Comparison of ENCODE assay signal across 8 cellular contexts in genomic region chr15:41827290-41827879, GRCh38. TPM values are rescaled to one million over a fixed set of nuclear protein-coding genes. Genes with fewer than 3 reads are reported as not detected.
DNase-seq lines count a peak whose midpoint lies in the region; ATAC-seq, FAIRE-seq and TF ChIP-seq lines count a peak whose summit lies in the region.

No MANE protein-coding gene starts in this region.

- DNase-seq in NB4 (ENCODE audit: low read depth), result no peak
- DNase-seq in astrocyte (ENCODE audit: low read depth), result no peak
- no peak for DNase-seq in immature natural killer cell
- peak in 1 of 2 donors; percentile 17 for DNase-seq in stimulated activated effector memory CD8-positive, alpha-beta T cell treated with anti-CD3 and anti-CD28 coated beads, Interleukin-12 subunit alpha, Interleukin-12 subunit beta, amount 100 ng/mL, for 72 hours (ENCODE audit: low spot score in 2 of 2)
- no peak for DNase-seq in ACHN
- no peak for DNase-seq in GM19238 (ENCODE audit: insufficient read length, low spot score)

- H3K27me3 ChIP-seq in astrocyte (ENCODE audit: insufficient read depth, low read length), result no peaks in the 10 kb centered on the region

- H2AFZ ChIP-seq in astrocyte (ENCODE audit: low read depth, low read length), result peak overlapping the region; percentile 39

- no peak for FAIRE-seq in astrocyte (lab: Jason Lieb, UNC)

- ATAC-seq in GM19351 (IDR thresholded peaks at IDR 0.05; ENCODE audit: unreplicated experiment) (peak; percentile 7), HG03039 (IDR thresholded peaks at IDR 0.05; ENCODE audit: unreplicated experiment) (no peak)
- peak; percentile 2 for ATAC-seq in stimulated activated effector memory CD8-positive, alpha-beta T cell treated with anti-CD3 and anti-CD28 coated beads, Interleukin-12 subunit alpha, Interleukin-12 subunit beta, amount 100 ng/mL, for 72 hours

- peaks cover 6% of the 10 kb centered on the region for H3K79me2 ChIP-seq in astrocyte (ENCODE audit: insufficient read depth, low read length)

- H3K4me1 Mint-ChIP-seq in astrocyte (ENCODE audit: low read depth, unreplicated experiment) (peaks cover 4% of the 10 kb centered on the region), immature natural killer cell (peaks cover 30 to 33% of the 10 kb centered on the region in 2 donors)
- H3K4me1 Mint-ChIP-seq in stimulated activated effector memory CD8-positive, alpha-beta T cell treated with anti-CD3 and anti-CD28 coated beads, Interleukin-12 subunit alpha, Interleukin-12 subunit beta, amount 100 ng/mL, for 72 hours, result peaks cover 53% of the 10 kb centered on the region

- TF ChIP-seq POLR2A in NB4 (IDR thresholded peaks at IDR 0.05; ENCODE audit: extremely low read depth, insufficient read length), result no peak

- peaks cover 10% of the 10 kb centered on the region for H3K36me3 ChIP-seq in astrocyte (ENCODE audit: insufficient read depth, low read length)

- H3K4me3 ChIP-seq in NB4 (ENCODE audit: low read depth, low read length) (peak overlapping the region; percentile 51), astrocyte (ENCODE audit: insufficient read depth, low read depth, low read length) (peak overlapping the region; percentile 58)

- H3K27ac ChIP-seq in astrocyte (ENCODE audit: low read depth, low read length), result no peak overlapping the region

- peak overlapping the region; percentile 88 for H3K4me3 Mint-ChIP-seq in astrocyte (ENCODE audit: unreplicated experiment)
- peak overlapping the region; percentile 84 to 96 (median 90) for H3K4me3 Mint-ChIP-seq in immature natural killer cell
- peak overlapping the region; percentile 77 for H3K4me3 Mint-ChIP-seq in stimulated activated effector memory CD8-positive, alpha-beta T cell treated with anti-CD3 and anti-CD28 coated beads, Interleukin-12 subunit alpha, Interleukin-12 subunit beta, amount 100 ng/mL, for 72 hours

- peaks cover 14% of the 10 kb centered on the region for H3K4me1 ChIP-seq in astrocyte (ENCODE audit: insufficient read depth, low read length)

- H3K27me3 Mint-ChIP-seq in astrocyte (ENCODE audit: low read depth, unreplicated experiment) (no peaks in the 10 kb centered on the region), immature natural killer cell (ENCODE audit: low read depth in 3 of 3) (peaks cover 0 to 14% (median 5%) of the 10 kb centered on the region in 3 donors)

- in situ Hi-C loops in ACHN (cut with HindIII; ENCODE audit: low pct_ligation_motif_present, low pct_unique_long_range_greater_than_20kb, low sequenced_read_pairs), result no loop called here

- H3K9me3 Mint-ChIP-seq in astrocyte (ENCODE audit: unreplicated experiment) (no peaks in the 10 kb centered on the region), immature natural killer cell (no peaks in the 10 kb centered on the region)
- no peaks in the 10 kb centered on the region for H3K9me3 Mint-ChIP-seq in stimulated activated effector memory CD8-positive, alpha-beta T cell treated with anti-CD3 and anti-CD28 coated beads, Interleukin-12 subunit alpha, Interleukin-12 subunit beta, amount 100 ng/mL, for 72 hours

- H3K4me2 ChIP-seq in astrocyte (ENCODE audit: low read length), result peak overlapping the region; percentile 84

- no peak for TF ChIP-seq CTCF in NB4 (IDR thresholded peaks at IDR 0.05; ENCODE audit: low read depth, low read length)
- no peak for TF ChIP-seq CTCF in astrocyte (IDR thresholded peaks at IDR 0.05; ENCODE audit: insufficient read depth, low read depth, low read length)

- H3K36me3 Mint-ChIP-seq in astrocyte (ENCODE audit: low read depth, unreplicated experiment) (peaks cover 12% of the 10 kb centered on the region), immature natural killer cell (peaks cover 0 to 3% (median 3%) of the 10 kb centered on the region in 3 donors)
- peaks cover 31% of the 10 kb centered on the region for H3K36me3 Mint-ChIP-seq in stimulated activated effector memory CD8-positive, alpha-beta T cell treated with anti-CD3 and anti-CD28 coated beads, Interleukin-12 subunit alpha, Interleukin-12 subunit beta, amount 100 ng/mL, for 72 hours

- no peaks in the 10 kb centered on the region for H3K9me3 ChIP-seq in astrocyte (ENCODE audit: insufficient read depth, low read depth, low read length)

- peak overlapping the region; percentile 44 for H3K9ac ChIP-seq in astrocyte (ENCODE audit: low read length)

- H3K27ac Mint-ChIP-seq in astrocyte (ENCODE audit: unreplicated experiment), result peak overlapping the region; percentile 12
- peak overlapping the region; percentile 73 to 93 (median 90) for H3K27ac Mint-ChIP-seq in immature natural killer cell
- peak overlapping the region; percentile 53 for H3K27ac Mint-ChIP-seq in stimulated activated effector memory CD8-positive, alpha-beta T cell treated with anti-CD3 and anti-CD28 coated beads, Interleukin-12 subunit alpha, Interleukin-12 subunit beta, amount 100 ng/mL, for 72 hours

- H4K20me1 ChIP-seq in astrocyte (ENCODE audit: insufficient read depth, low read length), result peaks cover 21% of the 10 kb centered on the region

RNA-seq across cellular contexts. Expression of gene JMJD7, which starts 0.5 kb away (rescaled TPM):
- total RNA-seq in astrocyte, result 5.7 and 7.6 TPM in 2 replicates
- 10 to 100 TPM; 20.6 to 57.4 (median 23.6) TPM for polyA plus RNA-seq in immature natural killer cell

RNA-seq across cellular contexts. Expression of gene PLA2G4B, which starts 11.3 kb away (rescaled TPM):
- total RNA-seq in astrocyte, result 1.5 and 1.8 TPM in 2 replicates
- 1 to 10 TPM in 2 of 3 donors, not detected in 1; 1.1 to 2.7 TPM for polyA plus RNA-seq in immature natural killer cell

RNA-seq across cellular contexts. Expression of gene MAPKBP1, which starts 53.1 kb away (rescaled TPM):
- total RNA-seq in astrocyte, result 30.8 and 30.9 TPM in 2 replicates
- polyA plus RNA-seq in immature natural killer cell, result 1 to 10 TPM; 1.8 to 7.2 (median 3.6) TPM

Comparison
In these comparisons a context has a peak if more than half of its experiments do, and no peak if none do; other contexts are left out.
1. H3K27ac Mint-ChIP-seq: peak in every context shown above with its lines; median percentile 90 in immature natural killer cell; 53 in stimulated activated effector memory CD8-positive, alpha-beta T cell treated with anti-CD3 and anti-CD28 coated beads, Interleukin-12 subunit alpha, Interleukin-12 subunit beta, amount 100 ng/mL, for 72 hours; 12 in astrocyte.